ENCODE assay signal across 15 cellular contexts in the genomic region with DNA sequence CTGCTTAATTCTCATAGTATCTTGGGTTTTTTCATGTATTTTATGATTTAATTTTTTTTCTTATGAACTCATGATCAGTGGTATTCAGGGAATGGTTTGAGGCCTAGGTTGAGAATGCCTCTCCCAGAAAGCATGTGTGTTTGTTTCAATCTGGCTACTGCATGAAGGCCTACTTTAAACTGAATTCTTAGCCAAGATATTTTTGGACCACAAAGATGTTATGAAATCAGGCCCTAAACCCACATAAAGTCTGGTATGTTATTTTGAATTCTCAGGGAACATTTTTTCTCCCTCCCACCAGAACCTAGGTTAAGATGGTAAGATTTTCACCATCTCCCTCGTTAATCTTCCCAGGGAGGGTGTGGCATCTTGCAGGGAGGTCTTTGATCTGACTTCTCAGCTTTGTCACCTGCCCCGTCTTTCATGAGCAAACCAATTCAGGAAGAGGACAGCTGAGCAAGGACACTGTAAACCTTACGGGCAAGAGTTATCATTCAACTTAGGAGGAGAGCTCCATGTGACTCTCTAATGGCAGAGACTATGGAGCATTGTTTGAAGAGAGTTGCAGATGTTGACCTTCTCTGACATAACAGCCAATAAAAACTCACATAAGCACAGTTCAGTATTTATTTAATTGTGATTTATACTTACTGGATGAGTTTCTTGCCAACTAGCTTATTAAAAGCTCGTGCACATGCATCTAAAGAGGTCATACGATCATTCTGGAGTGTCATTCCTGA. TPM values are rescaled to one million over a fixed set of nuclear protein-coding genes. Genes with fewer than 3 reads are reported as not detected.
A peak's percentile ranks its signal among the peaks of the same experiment; 100 is the strongest.
DNase-seq lines count a peak whose midpoint lies in the region; ATAC-seq and TF ChIP-seq lines count a peak whose summit lies in the region.
"Had no signal": no experiment of that assay in that cellular context is flagged by ENCODE, and none has a peak within 500 bp of the region (broad histone marks: within the 10 kb centered on the region; RNA-seq: fewer than 3 reads in every experiment).

No MANE protein-coding gene starts in this region.

- CTCF ChIA-PET in AG04449 (lab: Yijun Ruan, JAX) (no interaction called here), activated B cell treated with CpG ODN at 0.5 μM for 24 hours (lab: Charles Lee) (interaction anchor here (0.6 to 5.9 kb wide), 4 partner anchors 21 to 1125 kb away, joined by 3 to 43 read pairs (median 6); a partner anchor contains a TSS)
- CTCF ChIA-PET in CD8-positive, alpha-beta T cell (lab: Charles Lee) = interaction anchor here (2.2 to 3.7 kb wide), 3 partner anchors 21 to 35 kb away, joined by 9 to 31 read pairs (median 18); a partner anchor contains a TSS

- POLR2A ChIA-PET in AG04449 (lab: Yijun Ruan, JAX) (no interaction called here), activated B cell treated with CpG ODN at 0.5 μM for 24 hours (lab: Charles Lee) (interaction anchor here (4.2 kb wide), 1 partner anchor 20 kb away, joined by 40 read pairs; a partner anchor contains a TSS)
- POLR2A ChIA-PET in CD8-positive, alpha-beta T cell (lab: Charles Lee) = interaction anchor here (0.9 to 5.0 kb wide), 3 partner anchors 11 to 21 kb away, joined by 3 to 41 read pairs (median 4); a partner anchor contains a TSS

- no peaks in the 10 kb centered on the region for H3K27me3 ChIP-seq in CD8-positive, alpha-beta T cell (ENCODE audit: insufficient read depth, low read length)
- H3K27me3 ChIP-seq in fibroblast of lung (ENCODE audit: control insufficient read depth, insufficient read depth, low read length) = no peaks in the 10 kb centered on the region
- no peaks in the 10 kb centered on the region for H3K27me3 ChIP-seq in right atrium auricular region
- H3K27me3 ChIP-seq: uterus had no signal

- no peak for ATAC-seq in CD8-positive, alpha-beta T cell
- ATAC-seq in activated B cell treated with CpG ODN at 0.5 μM for 24 hours (ENCODE audit: low read depth) (no peak), HG02885 (IDR thresholded peaks at IDR 0.05; ENCODE audit: poor library complexity, unreplicated experiment) (no peak), HG02981 (IDR thresholded peaks at IDR 0.05; ENCODE audit: unreplicated experiment) (no peak)
- ATAC-seq: left colon had no signal

- H3K4me3 Mint-ChIP-seq in CD8-positive, alpha-beta T cell = no peak overlapping the region
- no peak overlapping the region for H3K4me3 Mint-ChIP-seq in activated B cell treated with CpG ODN at 0.5 μM for 24 hours
- H3K4me3 Mint-ChIP-seq: nephron progenitor cell had no signal

- peak overlapping the region; percentile 5 for H3K27ac ChIP-seq in CD8-positive, alpha-beta T cell (ENCODE audit: low read depth, low read length)
- H3K27ac ChIP-seq in fibroblast of lung (ENCODE audit: insufficient read depth, low read length) (no peak overlapping the region), right atrium auricular region (no peak overlapping the region)
- H3K27ac ChIP-seq: uterus had no signal

- peaks cover 9% of the 10 kb centered on the region for H3K36me3 Mint-ChIP-seq in CD8-positive, alpha-beta T cell
- no peaks in the 10 kb centered on the region for H3K36me3 Mint-ChIP-seq in activated B cell treated with CpG ODN at 0.5 μM for 24 hours (ENCODE audit: low read depth)

- TF ChIP-seq CTCF in AG04449 (IDR thresholded peaks at IDR 0.05; ENCODE audit: insufficient read depth, low read length, missing control alignments) = no peak
- no peak for TF ChIP-seq CTCF in CD8-positive, alpha-beta T cell (IDR thresholded peaks at IDR 0.05)
- TF ChIP-seq CTCF in activated B cell treated with CpG ODN at 0.5 μM for 24 hours (IDR thresholded peaks at IDR 0.05) = no peak
- no peak for TF ChIP-seq CTCF in fibroblast of lung (conservative IDR thresholded peaks at IDR 0.05 in 1 of 2, IDR thresholded peaks at IDR 0.05 in 1 of 2; ENCODE audit: low read depth in 1 of 2, low read length in 2 of 2)
- no peak for TF ChIP-seq CTCF in right atrium auricular region (IDR thresholded peaks at IDR 0.05)

- H3K4me2 ChIP-seq in fibroblast of lung (ENCODE audit: extremely low read depth, insufficient read depth, low read length) = no peak overlapping the region

- H3K4me1 ChIP-seq in CD8-positive, alpha-beta T cell (ENCODE audit: insufficient read depth, low read length) = peaks cover 79% of the 10 kb centered on the region
- H3K4me1 ChIP-seq in fibroblast of lung (ENCODE audit: control insufficient read depth, extremely low read depth, insufficient read depth, low read length) = no peaks in the 10 kb centered on the region
- H3K4me1 ChIP-seq in right atrium auricular region = no peaks in the 10 kb centered on the region
- H3K4me1 ChIP-seq: uterus had no signal

- H3K9me3 ChIP-seq in CD8-positive, alpha-beta T cell (ENCODE audit: low read length) = no peaks in the 10 kb centered on the region
- H3K9me3 ChIP-seq in fibroblast of lung (ENCODE audit: control insufficient read depth, insufficient read depth, low read depth, low read length) (no peaks in the 10 kb centered on the region), right atrium auricular region (peaks cover 0 to 8% of the 10 kb centered on the region in 2 donors)
- H3K9me3 ChIP-seq: uterus had no signal

- intact Hi-C loops in CD8-positive, alpha-beta T cell (cut with DNase I, micrococcal nuclease) = loop anchor here in 1 of 2 experiments (5.0 kb wide), 1 partner anchor 36 kb away; no protein-coding TSS in a partner anchor
- intact Hi-C loops in activated B cell treated with CpG ODN at 0.5 μM for 24 hours (cut with micrococcal nuclease) = loop anchor here (5.0 to 10.0 kb wide), 2 partner anchors 146 to 1056 kb away; no protein-coding TSS in a partner anchor

- DNase-seq in AG04449 (ENCODE audit: low read depth, low spot score) (peak; percentile 59), activated B cell treated with CpG ODN at 0.5 μM for 24 hours (no peak), fibroblast of lung (ENCODE audit: low read depth in 2 of 2) (peak; percentile 16 to 88), right atrium auricular region (ENCODE audit: low spot score) (no peak), NCI-H146 (lab: John Stamatoyannopoulos, UW) (no peak)
- DNase-seq in CD8-positive, alpha-beta T cell = no peak
- DNase-seq: left colon, NCI-H2029 treated with DMSO at 0.1 percent for 48 hours, nephron progenitor cell, T-helper 9 cell, uterus had no signal

- peaks cover 91% of the 10 kb centered on the region for H3K4me1 Mint-ChIP-seq in CD8-positive, alpha-beta T cell (ENCODE audit: low read depth)
- H3K4me1 Mint-ChIP-seq in activated B cell treated with CpG ODN at 0.5 μM for 24 hours = peaks cover 92% of the 10 kb centered on the region

- H3K79me2 ChIP-seq in fibroblast of lung (ENCODE audit: control insufficient read depth, insufficient read depth, low read length) = no peaks in the 10 kb centered on the region

- H3K36me3 ChIP-seq in CD8-positive, alpha-beta T cell (ENCODE audit: insufficient read depth, low read length) = no peaks in the 10 kb centered on the region
- H3K36me3 ChIP-seq in fibroblast of lung (ENCODE audit: control insufficient read depth, insufficient read depth, low read length) (no peaks in the 10 kb centered on the region), right atrium auricular region (no peaks in the 10 kb centered on the region)
- H3K36me3 ChIP-seq: uterus had no signal

- no peaks in the 10 kb centered on the region for H4K20me1 ChIP-seq in fibroblast of lung (ENCODE audit: control insufficient read depth, extremely low read depth, insufficient read depth, low read length)

- no peak overlapping the region for H2AFZ ChIP-seq in fibroblast of lung (ENCODE audit: low read length)

- peak overlapping the region; percentile 87 for H3K27ac Mint-ChIP-seq in CD8-positive, alpha-beta T cell
- H3K27ac Mint-ChIP-seq in activated B cell treated with CpG ODN at 0.5 μM for 24 hours = peak overlapping the region; percentile 98
- H3K27ac Mint-ChIP-seq: nephron progenitor cell had no signal

- no peak overlapping the region for H3K9ac ChIP-seq in fibroblast of lung (ENCODE audit: insufficient read depth, low read length)

- H3K9me3 Mint-ChIP-seq in CD8-positive, alpha-beta T cell = no peaks in the 10 kb centered on the region
- H3K9me3 Mint-ChIP-seq in activated B cell treated with CpG ODN at 0.5 μM for 24 hours = no peaks in the 10 kb centered on the region

- no peak overlapping the region for H3K4me3 ChIP-seq in AG04449 (ENCODE audit: low read depth, low read length)
- H3K4me3 ChIP-seq in CD8-positive, alpha-beta T cell (ENCODE audit: low read depth, low read length) = no peak overlapping the region
- no peak overlapping the region for H3K4me3 ChIP-seq in fibroblast of lung (replicated peaks in 1 of 4; ENCODE audit: control extremely low read depth in 1 of 4, insufficient read depth in 1 of 4, low read depth in 3 of 4, low read length in 4 of 4)
- no peak overlapping the region for H3K4me3 ChIP-seq in right atrium auricular region
- H3K4me3 ChIP-seq: coronary artery, uterus had no signal

- no peaks in the 10 kb centered on the region for H3K27me3 Mint-ChIP-seq in CD8-positive, alpha-beta T cell (ENCODE audit: low read depth)
- H3K27me3 Mint-ChIP-seq in activated B cell treated with CpG ODN at 0.5 μM for 24 hours = no peaks in the 10 kb centered on the region

RNA-seq across cellular contexts. Expression of a gene that starts 21.3 kb away (rescaled TPM):
- 1 to 10 TPM in 1 of 2 experiments, under 1 TPM in 1; 0.50 to 2.0 TPM for total RNA-seq in CD8-positive, alpha-beta T cell
- total RNA-seq in activated B cell treated with CpG ODN at 0.5 μM for 24 hours (5.8 and 6.6 TPM in 2 replicates), fibroblast of lung (0.17 and 2.3 TPM in 2 replicates), right atrium auricular region (10 to 100 TPM; 49.7 to 60.5 TPM)
- polyA plus RNA-seq in fibroblast of lung = 1.5 and 2.8 TPM in 2 replicates
- 0.58 and 0.63 TPM in 2 replicates for polyA plus RNA-seq in fibroblast of lung (2012)
- 1.2 TPM in 1 of 2 replicates, not detected in the other for polyA minus RNA-seq in fibroblast of lung (ENCODE audit: low replicate concordance)
- total RNA-seq: HepG2 had no signal
- polyA plus RNA-seq: HepG2 had no signal

Comparison
In these comparisons a context has a peak if more than half of its experiments do, and no peak if none do; other contexts are left out.
1. DNase-seq: peak in AG04449 (single experiment) and fibroblast of lung (2 of 2); none in CD8-positive, alpha-beta T cell (0 of 7), activated B cell treated with CpG ODN at 0.5 μM for 24 hours (single experiment), right atrium auricular region (single experiment) and NCI-H146 (single experiment).